In the genomic region with DNA sequence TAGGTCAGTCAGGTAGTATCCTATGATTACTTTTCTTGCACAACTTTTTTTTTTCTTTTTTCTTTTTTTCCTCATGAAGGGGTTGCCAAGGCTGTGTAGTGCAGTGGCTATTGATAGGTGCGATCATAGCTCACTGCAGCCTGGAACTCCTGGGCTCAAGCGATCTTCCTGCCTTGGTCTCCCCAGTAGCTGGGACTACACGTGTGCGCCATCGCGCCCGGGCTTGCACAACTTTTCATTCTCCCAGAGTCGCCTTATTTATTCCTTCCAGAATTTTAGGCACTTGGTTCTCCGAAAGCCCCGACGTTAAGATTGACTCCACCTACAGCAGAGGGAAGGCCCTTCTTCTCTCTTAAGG, we compare ENCODE assay signal across 8 cellular contexts. TPM values are rescaled to one million over a fixed set of nuclear protein-coding genes. Genes with fewer than 3 reads are reported as not detected.
DNase-seq lines count a peak whose midpoint lies in the region; ATAC-seq and TF ChIP-seq lines count a peak whose summit lies in the region.

No MANE protein-coding gene starts in this region.

- H3K27ac Mint-ChIP-seq in CD8-positive, alpha-beta T cell = peak overlapping the region; percentile 91

- H3K27me3 Mint-ChIP-seq in CD8-positive, alpha-beta T cell (ENCODE audit: low read depth) = no peaks in the 10 kb centered on the region

- no peak for DNase-seq in CD8-positive, alpha-beta T cell
- DNase-seq in RWPE2 (ENCODE audit: low spot score) (no peak), esophagus muscularis mucosa (ENCODE audit: extremely low spot score) (no peak), ovary (no peak), NCI-H1417 treated with DMSO at 0.1 percent for 48 hours (lab: John Stamatoyannopoulos, UW) (no peak), 8988T (no peak)
- no peak for DNase-seq in activated effector memory CD4-positive, alpha-beta T cell treated with Interleukin-2 at 50 U/mL for 16 hours

- 20% methylated on average over 11 of the region's 11 CpGs for WGBS in esophagus muscularis mucosa
- 14 to 16% (median 15%) methylated on average over 11 of the region's 11 CpGs for WGBS in ovary, 3 donors

- TF ChIP-seq EP300 in esophagus muscularis mucosa (IDR thresholded peaks at IDR 0.05) = no peak
- TF ChIP-seq EP300 in ovary (IDR thresholded peaks at IDR 0.05) = no peak

- no peak for ATAC-seq in CD8-positive, alpha-beta T cell
- ATAC-seq in RWPE2 (ENCODE audit: low read depth) (no peak), HG02938 (IDR thresholded peaks at IDR 0.05; ENCODE audit: unreplicated experiment) (no peak)

- CTCF ChIA-PET in CD8-positive, alpha-beta T cell (lab: Charles Lee) = no interaction called here

- no peak for TF ChIP-seq CTCF in CD8-positive, alpha-beta T cell (IDR thresholded peaks at IDR 0.05)
- no peak for TF ChIP-seq CTCF in RWPE2 (IDR thresholded peaks at IDR 0.05; ENCODE audit: poor library complexity, severe bottlenecking)
- TF ChIP-seq CTCF in esophagus muscularis mucosa (IDR thresholded peaks at IDR 0.05) = no peak
- no peak for TF ChIP-seq CTCF in ovary (IDR thresholded peaks at IDR 0.05)

- H3K4me3 ChIP-seq in CD8-positive, alpha-beta T cell (ENCODE audit: low read depth, low read length) = peak overlapping the region; percentile 88
- H3K4me3 ChIP-seq in RWPE2 (ENCODE audit: severe bottlenecking) (peak overlapping the region; percentile 62), esophagus muscularis mucosa (peak overlapping the region; percentile 66 to 89 (median 85)), ovary (peak overlapping the region; percentile 89)

- TF ChIP-seq POLR2A in esophagus muscularis mucosa (IDR thresholded peaks at IDR 0.05; ENCODE audit: low read depth) (no peak), ovary (IDR thresholded peaks at IDR 0.05) (no peak)

- intact Hi-C loops in CD8-positive, alpha-beta T cell (cut with DNase I, micrococcal nuclease) = loop anchor here (2.0 to 5.0 kb wide), 5 partner anchors 81 to 1594 kb away; partner anchors contain the start of genes ZNF432 (in 1 of the 2) and ZNF615 (in 1 of the 2)
- intact Hi-C loops in esophagus muscularis mucosa (cut with DNase I) (loop anchor here (2.0 to 5.0 kb wide), 3 partner anchors 22 to 60 kb away; partner anchors contain the start of genes ZNF350, ZNF577 and ZNF649), ovary (cut with DNase I) (no loop called here)

- H3K4me1 Mint-ChIP-seq in CD8-positive, alpha-beta T cell (ENCODE audit: low read depth) = peaks cover 23% of the 10 kb centered on the region

- H3K4me1 ChIP-seq in CD8-positive, alpha-beta T cell (ENCODE audit: insufficient read depth, low read length) = peaks cover 7% of the 10 kb centered on the region
- H3K4me1 ChIP-seq in RWPE2 (ENCODE audit: insufficient read depth, poor library complexity, severe bottlenecking) = no peaks in the 10 kb centered on the region
- peaks cover 10 to 17% (median 15%) of the 10 kb centered on the region in 4 donors for H3K4me1 ChIP-seq in esophagus muscularis mucosa
- H3K4me1 ChIP-seq in ovary (ENCODE audit: insufficient read depth) = no peaks in the 10 kb centered on the region

- peaks cover 15% of the 10 kb centered on the region for H3K9me3 ChIP-seq in CD8-positive, alpha-beta T cell (ENCODE audit: low read length)
- H3K9me3 ChIP-seq in RWPE2 (ENCODE audit: severe bottlenecking) (peaks cover 12% of the 10 kb centered on the region), esophagus muscularis mucosa (peaks cover 0 to 28% (median 24%) of the 10 kb centered on the region in 4 donors), ovary (peaks cover under 1 to 14% of the 10 kb centered on the region in 2 donors)

- peaks cover 50% of the 10 kb centered on the region for H3K9me3 Mint-ChIP-seq in CD8-positive, alpha-beta T cell

- H3K36me3 ChIP-seq in CD8-positive, alpha-beta T cell (ENCODE audit: insufficient read depth, low read length) = peaks cover 12% of the 10 kb centered on the region
- H3K36me3 ChIP-seq in RWPE2 (ENCODE audit: low read depth) (peaks cover 18% of the 10 kb centered on the region), esophagus muscularis mucosa (peaks cover 12 to 19% (median 17%) of the 10 kb centered on the region in 4 donors), ovary (no peaks in the 10 kb centered on the region)

- POLR2A ChIA-PET in CD8-positive, alpha-beta T cell (lab: Charles Lee) = interaction anchor here (0.5 to 1.4 kb wide), 3 partner anchors 22 to 419 kb away, joined by 3 read pairs; partner anchors contain the start of gene ZNF432

- peak overlapping the region; percentile 95 for H3K4me3 Mint-ChIP-seq in CD8-positive, alpha-beta T cell

- peaks cover 57% of the 10 kb centered on the region for H3K36me3 Mint-ChIP-seq in CD8-positive, alpha-beta T cell

- H3K27me3 ChIP-seq in CD8-positive, alpha-beta T cell (ENCODE audit: insufficient read depth, low read length) = no peaks in the 10 kb centered on the region
- H3K27me3 ChIP-seq in RWPE2 (ENCODE audit: insufficient read depth, poor library complexity, severe bottlenecking) (no peaks in the 10 kb centered on the region), esophagus muscularis mucosa (no peaks in the 10 kb centered on the region), ovary (no peaks in the 10 kb centered on the region)

- H3K27ac ChIP-seq in CD8-positive, alpha-beta T cell (ENCODE audit: low read depth, low read length) = no peak overlapping the region
- H3K27ac ChIP-seq in RWPE2 (ENCODE audit: poor library complexity, severe bottlenecking) = peak overlapping the region; percentile 59
- H3K27ac ChIP-seq in esophagus muscularis mucosa (replicated peaks in 1 of 4) = peak overlapping the region; percentile 82 to 90 (median 86)
- H3K27ac ChIP-seq in ovary = peak overlapping the region in 1 of 2 donors; percentile 84

RNA-seq across cellular contexts. Expression of gene ZNF613, which starts 0.9 kb away (rescaled TPM):
- 1 to 10 TPM in 1 of 2 experiments, under 1 TPM in 1; 0.58 to 1.1 TPM for total RNA-seq in CD8-positive, alpha-beta T cell
- total RNA-seq in esophagus muscularis mucosa (1 to 10 TPM; 4.2 to 8.3 (median 5.5) TPM), ovary (1 to 10 TPM; 5.1 to 8.0 (median 5.9) TPM)
- polyA plus RNA-seq in ovary = 1 to 10 TPM; 4.9 to 7.0 TPM

RNA-seq across cellular contexts. Expression of gene ZNF649, which starts 21.6 kb away (rescaled TPM):
- 1 to 10 TPM; 9.1 to 9.5 TPM for total RNA-seq in CD8-positive, alpha-beta T cell
- total RNA-seq in esophagus muscularis mucosa (10 to 100 TPM in 3 of 4 donors, 1 to 10 TPM in 1; 9.1 to 15.0 (median 13.6) TPM), ovary (10 to 100 TPM in 6 of 7 donors, 1 to 10 TPM in 1; 9.4 to 22.4 (median 21.2) TPM)
- polyA plus RNA-seq in ovary = 10 to 100 TPM; 13.2 to 15.5 TPM

RNA-seq across cellular contexts. Expression of gene ZNF577, which starts 38.7 kb away (rescaled TPM):
- total RNA-seq in CD8-positive, alpha-beta T cell = 1 to 10 TPM; 5.6 to 8.1 TPM
- 10 to 100 TPM in 3 of 4 donors, 1 to 10 TPM in 1; 8.4 to 29.1 (median 11.5) TPM for total RNA-seq in esophagus muscularis mucosa
- 10 to 100 TPM; 18.2 to 33.1 (median 30.0) TPM for total RNA-seq in ovary
- polyA plus RNA-seq in ovary = 10 to 100 TPM; 38.9 to 40.6 TPM

Comparison
In these comparisons a context has a peak if more than half of its experiments do, and no peak if none do; other contexts are left out.
1. intact Hi-C loops: an anchor here in CD8-positive, alpha-beta T cell (2.0 to 5.0 kb wide) and esophagus muscularis mucosa (2.0 to 5.0 kb wide); none called in ovary.